Comparison of ENCODE assay signal across 14 cellular contexts in genomic region chr3:185655426-185656320, GRCh38.
DNase-seq lines count a peak whose midpoint lies in the region; ATAC-seq, FAIRE-seq and TF ChIP-seq lines count a peak whose summit lies in the region.
"Had no signal": no experiment of that assay in that cellular context is flagged by ENCODE, and none has a peak within 500 bp of the region (broad histone marks: within the 10 kb centered on the region; RNA-seq: fewer than 3 reads in every experiment).

No MANE protein-coding gene starts in this region.

- TF ChIP-seq CTCF in left ventricle myocardium inferior (IDR thresholded peaks at IDR 0.05; ENCODE audit: borderline replicate concordance) = no peak
- no peak for TF ChIP-seq CTCF in esophagus muscularis mucosa (IDR thresholded peaks at IDR 0.05)
- no peak for TF ChIP-seq CTCF in prostate gland (IDR thresholded peaks at IDR 0.05)
- no peak for TF ChIP-seq CTCF in uterus (IDR thresholded peaks at IDR 0.05)
- no peak for TF ChIP-seq CTCF in pancreas (IDR thresholded peaks at IDR 0.05)

- H3K27me3 ChIP-seq in left ventricle myocardium inferior (ENCODE audit: low read depth) = no peaks in the 10 kb centered on the region
- no peaks in the 10 kb centered on the region for H3K27me3 ChIP-seq in esophagus muscularis mucosa
- H3K27me3 ChIP-seq in prostate gland (replicated peaks; ENCODE audit: insufficient read depth) = no peaks in the 10 kb centered on the region
- no peaks in the 10 kb centered on the region for H3K27me3 ChIP-seq in uterus
- no peaks in the 10 kb centered on the region for H3K27me3 ChIP-seq in pancreas
- H3K27me3 ChIP-seq: cardiac muscle cell, neutrophil had no signal

- H3K27ac ChIP-seq in left ventricle myocardium inferior (replicated peaks) (peak overlapping the region; percentile 77), esophagus muscularis mucosa (replicated peaks in 1 of 4) (peak overlapping the region; percentile 81 to 86 (median 84)), prostate gland (peak overlapping the region; percentile 44 to 49), uterus (peak overlapping the region; percentile 85 to 99), pancreas (no peak overlapping the region)
- H3K27ac ChIP-seq: cardiac muscle cell, neutrophil had no signal

- intact Hi-C loops in left ventricle myocardium inferior (cut with micrococcal nuclease) = no loop called here
- intact Hi-C loops in left ventricle myocardium superior (cut with micrococcal nuclease) = no loop called here
- intact Hi-C loops in esophagus muscularis mucosa (cut with DNase I) = loop anchor here (10.0 kb wide), 1 partner anchor 279 kb away; the partner anchor contains the start of gene TRA2B
- intact Hi-C loops in prostate gland (cut with DNase I) = no loop called here
- intact Hi-C loops in uterus (cut with DNase I; ENCODE audit: low total_unique reads) = no loop called here
- intact Hi-C loops in pancreas (cut with DNase I) = no loop called here

- no peak for TF ChIP-seq EP300 in esophagus muscularis mucosa (IDR thresholded peaks at IDR 0.05)

- H3K36me3 ChIP-seq in left ventricle myocardium inferior = no peaks in the 10 kb centered on the region
- H3K36me3 ChIP-seq in esophagus muscularis mucosa = no peaks in the 10 kb centered on the region
- no peaks in the 10 kb centered on the region for H3K36me3 ChIP-seq in prostate gland
- no peaks in the 10 kb centered on the region for H3K36me3 ChIP-seq in uterus
- no peaks in the 10 kb centered on the region for H3K36me3 ChIP-seq in pancreas
- H3K36me3 ChIP-seq: neutrophil had no signal

- H3K4me1 ChIP-seq in left ventricle myocardium inferior (peaks cover 35% of the 10 kb centered on the region), esophagus muscularis mucosa (peaks cover 43 to 60% (median 55%) of the 10 kb centered on the region in 4 donors), prostate gland (replicated peaks) (no peaks in the 10 kb centered on the region), uterus (peaks cover 20 to 28% of the 10 kb centered on the region in 2 donors), pancreas (no peaks in the 10 kb centered on the region)

- TF ChIP-seq POLR2A in esophagus muscularis mucosa (IDR thresholded peaks at IDR 0.05; ENCODE audit: low read depth) (no peak), prostate gland (IDR thresholded peaks at IDR 0.05) (no peak), uterus (IDR thresholded peaks at IDR 0.05) (no peak)

- H3K4me3 ChIP-seq in left ventricle myocardium inferior = no peak overlapping the region
- H3K4me3 ChIP-seq in esophagus muscularis mucosa = no peak overlapping the region
- no peak overlapping the region for H3K4me3 ChIP-seq in prostate gland
- no peak overlapping the region for H3K4me3 ChIP-seq in uterus
- no peak overlapping the region for H3K4me3 ChIP-seq in pancreas
- H3K4me3 ChIP-seq: cardiac muscle cell had no signal

- FAIRE-seq in pancreas (lab: Jason Lieb, UNC) = no peak

- H3K9me3 ChIP-seq in left ventricle myocardium inferior (replicated peaks) = no peaks in the 10 kb centered on the region
- no peaks in the 10 kb centered on the region for H3K9me3 ChIP-seq in esophagus muscularis mucosa
- H3K9me3 ChIP-seq in prostate gland = no peaks in the 10 kb centered on the region
- no peaks in the 10 kb centered on the region for H3K9me3 ChIP-seq in uterus
- H3K9me3 ChIP-seq in pancreas = no peaks in the 10 kb centered on the region
- H3K9me3 ChIP-seq: neutrophil had no signal

- ATAC-seq in left ventricle myocardium superior (no peak), pancreas (no peak), HG03571 (IDR thresholded peaks at IDR 0.05; ENCODE audit: unreplicated experiment) (no peak)

- DNase-seq in left ventricle myocardium inferior (no peak), left ventricle myocardium superior (no peak), esophagus muscularis mucosa (ENCODE audit: extremely low spot score) (peak; percentile 78), prostate gland (ENCODE audit: low spot score) (no peak), uterus (peak in 1 of 2 donors; percentile 32), pancreas (no peak), SW480 (ENCODE audit: low spot score) (no peak)
- DNase-seq: activated naive CD4-positive, alpha-beta T cell treated with Interleukin-2 at 50 U/mL for 16 hours; CD4-positive, alpha-beta memory T cell; KBM-7; stimulated activated CD4-positive, alpha-beta T cell treated with anti-CD3 and anti-CD28 coated beads, Interleukin-12 subunit alpha, Interleukin-12 subunit beta, amount 100 ng/mL, for 4 hours had no signal

- WGBS in esophagus muscularis mucosa = 89% methylated on average over 12 of the region's 12 CpGs
- 96% methylated on average over 12 of the region's 12 CpGs for WGBS in prostate gland
- 84 to 91% methylated on average over 12 of the region's 12 CpGs for WGBS in pancreas, 2 donors

Comparison
In these comparisons a context has a peak if more than half of its experiments do, and no peak if none do; other contexts are left out.
1. H3K27ac ChIP-seq: peak in left ventricle myocardium inferior (single experiment), esophagus muscularis mucosa (4 of 4), prostate gland (2 of 2) and uterus (2 of 2); none in pancreas (0 of 4).